Comparison of ENCODE assay signal across 8 cellular contexts in the genomic region with DNA sequence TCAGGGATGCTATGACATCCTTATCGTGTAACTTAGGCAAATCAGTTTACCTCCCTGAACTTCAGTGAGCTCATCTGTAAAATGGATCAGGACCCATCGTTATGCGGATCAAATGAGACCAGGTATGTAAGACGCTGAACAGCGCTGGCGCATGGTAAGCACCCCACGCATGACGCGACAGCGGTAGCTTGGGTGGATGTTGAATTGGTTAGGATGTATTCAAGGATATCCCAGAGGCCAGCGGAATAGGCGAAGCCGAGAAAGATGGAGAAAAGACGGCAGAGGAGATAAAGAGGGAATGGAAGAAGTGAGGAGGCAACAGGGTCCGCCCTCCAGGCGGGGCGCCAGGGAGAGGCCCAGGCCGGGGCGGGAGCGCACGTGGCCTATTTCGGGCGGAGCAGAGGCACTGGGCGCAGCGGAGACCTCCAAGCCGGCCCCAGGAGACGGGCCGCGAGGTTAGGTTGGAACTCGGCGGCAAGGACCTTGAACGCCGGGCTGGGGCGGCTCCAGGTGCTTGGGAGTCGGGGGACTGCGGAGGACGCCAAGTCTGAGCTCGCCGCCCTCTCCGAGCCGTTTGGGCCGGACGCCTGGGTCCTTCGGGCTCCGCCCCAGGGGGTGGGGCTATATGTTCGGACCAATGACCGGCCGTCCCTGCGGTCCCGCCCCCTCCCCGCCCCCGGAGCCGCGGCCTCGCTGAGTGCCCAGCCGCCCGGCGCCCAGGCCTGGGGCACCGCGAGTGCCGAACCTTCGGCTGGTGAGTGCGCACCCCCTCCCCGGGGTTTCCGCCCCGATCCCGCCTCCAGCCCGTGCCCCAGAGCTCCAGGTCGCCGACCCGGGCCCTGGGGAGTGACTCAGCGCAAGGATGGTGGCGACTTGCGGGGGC. TPM values are rescaled to one million over a fixed set of nuclear protein-coding genes. Genes with fewer than 3 reads are reported as not detected.
DNase-seq lines count a peak whose midpoint lies in the region; ATAC-seq and TF ChIP-seq lines count a peak whose summit lies in the region.

A gene (plus strand): TSS at position 696 of the 883 bp plus-strand sequence. CDS start 448 bp downstream, outside the sequence.

- WGBS in IMR-90 (ENCODE audit: extremely low coverage in 2 of 2, insufficient read length in 1 of 2), 2 experiments = 10% methylated on average over 17 of the region's 74 CpGs; no CpG with 5 or more reads in 1 of the 2 experiments

- intact Hi-C loops in IMR-90 (cut with micrococcal nuclease) (loop anchor here (10.0 kb wide), 1 partner anchor 312 kb away; a partner anchor contains a TSS), natural killer cell (cut with micrococcal nuclease) (loop anchor here (10.0 kb wide), 1 partner anchor 342 kb away; a partner anchor contains a TSS)

- H4K8ac ChIP-seq in IMR-90 (ENCODE audit: low read depth in 2 of 2, low read length in 2 of 2) = peak within 1 kb of the TSS; percentile 84 to 96

- peak; percentile 64; the same call in 1 of the 2 replicates for TF ChIP-seq POLR2A in IMR-90 (IDR thresholded peaks at IDR 0.05; ENCODE audit: low read depth, low read length)
- TF ChIP-seq POLR2A in Peyer's patch (IDR thresholded peaks at IDR 0.05) = peak; percentile 38 to 50

- H3K79me1 ChIP-seq in IMR-90 (ENCODE audit: low read depth in 1 of 2, low read length in 2 of 2) = peaks cover 15 to 42% of the 10 kb centered on the region in 2 experiments

- peak within 1 kb of the TSS; percentile 97 for H2AFZ ChIP-seq in IMR-90 (replicated peaks; ENCODE audit: low read length, poor library complexity)

- dilution Hi-C loops in IMR-90 (cut with HindIII; ENCODE audit: low sequenced_read_pairs, unreplicated experiment) = no loop called here

- in situ Hi-C loops in IMR-90 (cut with MboI; ENCODE audit: low sequenced_read_pairs) = loop anchor here (10.0 to 25.0 kb wide), 2 partner anchors 220 to 332 kb away; a partner anchor contains a TSS

- H4K91ac ChIP-seq in IMR-90 (ENCODE audit: insufficient read depth, low read depth, low read length) = peak within 1 kb of the TSS; percentile 59

- H3K36me3 ChIP-seq in IMR-90 (ENCODE audit: control insufficient read depth, insufficient read depth, low read length) (peaks cover 11% of the 10 kb centered on the region), Peyer's patch (no peaks in the 10 kb centered on the region)

- no peaks in the 10 kb centered on the region for H3K36me3 Mint-ChIP-seq in natural killer cell

- peak within 1 kb of the TSS; percentile 92 for H2AK9ac ChIP-seq in IMR-90 (replicated peaks; ENCODE audit: low read depth, low read length, poor library complexity)

- peaks cover 11% of the 10 kb centered on the region for H3K9me1 ChIP-seq in IMR-90 (ENCODE audit: insufficient read depth, low read length)

- peak within 1 kb of the TSS; percentile 87 for H3K9ac ChIP-seq in IMR-90 (ENCODE audit: low read depth, low read length)

- peaks cover 10% of the 10 kb centered on the region; the same call in 1 of the 2 replicates for H4K20me1 ChIP-seq in IMR-90 (ENCODE audit: insufficient read depth, low read length)

- H3K23ac ChIP-seq in IMR-90 (ENCODE audit: low read depth, low read length) = peak within 1 kb of the TSS; percentile 86

- POLR2A ChIA-PET in IMR-90 (lab: Charles Lee; ENCODE audit: unreplicated experiment) = interaction anchor here (1.0 to 1.1 kb wide), 2 partner anchors 10 to 12 kb away, joined by 3 to 7 read pairs; a partner anchor contains a TSS

- no peaks in the 10 kb centered on the region for H3K9me3 Mint-ChIP-seq in natural killer cell

- no peaks in the 10 kb centered on the region for H3K27me3 ChIP-seq in IMR-90 (ENCODE audit: control insufficient read depth, insufficient read depth, low read length)
- H3K27me3 ChIP-seq in Peyer's patch = no peaks in the 10 kb centered on the region

- H2BK120ac ChIP-seq in IMR-90 (ENCODE audit: low read depth, low read length) = peak within 1 kb of the TSS; percentile 74

- H3K18ac ChIP-seq in IMR-90 (ENCODE audit: low read depth, low read length) = peak within 1 kb of the TSS; percentile 39; the same call in 1 of the 2 replicates

- H3K56ac ChIP-seq in IMR-90 (ENCODE audit: extremely low read depth, insufficient read depth, low read length) = peak within 1 kb of the TSS; percentile 77

- peak within 1 kb of the TSS; percentile 94 for H3K4me3 Mint-ChIP-seq in natural killer cell

- H3K27me3 Mint-ChIP-seq in natural killer cell (ENCODE audit: low read depth in 2 of 2) = peaks cover 0 to 2% of the 10 kb centered on the region in 2 donors

- peaks cover 15 to 19% of the 10 kb centered on the region in 2 donors for H3K4me1 Mint-ChIP-seq in natural killer cell

- no peak for TF ChIP-seq CTCF in IMR-90 (conservative IDR thresholded peaks at IDR 0.05; ENCODE audit: low read depth, low read length)
- peak in 3 of 6 experiments; percentile 13 to 21 (median 19) for TF ChIP-seq CTCF in Peyer's patch (IDR thresholded peaks at IDR 0.05)
- no peak for TF ChIP-seq CTCF in fibroblast of mammary gland (conservative IDR thresholded peaks at IDR 0.05; ENCODE audit: control insufficient read depth, insufficient read depth, low read depth, low read length)
- no peak for TF ChIP-seq CTCF in natural killer cell (IDR thresholded peaks at IDR 0.05)

- peak within 1 kb of the TSS; percentile 72 for H4K5ac ChIP-seq in IMR-90 (ENCODE audit: low read depth, low read length)

- peak within 1 kb of the TSS; percentile 76 to 85 for H3K27ac Mint-ChIP-seq in natural killer cell

- TF ChIP-seq RAD21 in IMR-90 (IDR thresholded peaks at IDR 0.05; ENCODE audit: low read length) = no peak

- CTCF ChIA-PET in IMR-90 (lab: Yijun Ruan, JAX) = no interaction called here

- H3K4me1 ChIP-seq in IMR-90 (ENCODE audit: control insufficient read depth, insufficient read depth, low read length) = peaks cover 11% of the 10 kb centered on the region
- peaks cover 0 to 21% (median 7%) of the 10 kb centered on the region in 4 donors for H3K4me1 ChIP-seq in Peyer's patch

- peak within 1 kb of the TSS; percentile 97 for H3K14ac ChIP-seq in IMR-90 (replicated peaks; ENCODE audit: low read depth, low read length)

- H3K4me3 ChIP-seq in IMR-90 (ENCODE audit: insufficient read depth, low read depth, low read length) = peak within 1 kb of the TSS; percentile 71
- peak within 1 kb of the TSS; percentile 68 to 78 (median 73) for H3K4me3 ChIP-seq in Peyer's patch
- H3K4me3 ChIP-seq in fibroblast of mammary gland (ENCODE audit: control insufficient read depth, low read depth, low read length) = peak within 1 kb of the TSS; percentile 63

- peak within 1 kb of the TSS; percentile 95 for H3K4ac ChIP-seq in IMR-90 (ENCODE audit: low read depth, low read length)

- peak within 1 kb of the TSS; percentile 33; the same call in 2 of the 3 replicates for H2BK15ac ChIP-seq in IMR-90 (ENCODE audit: low read depth, low read length)

- peak within 1 kb of the TSS; percentile 84 for H3K27ac ChIP-seq in IMR-90 (ENCODE audit: insufficient read depth, low read length)
- peak within 1 kb of the TSS; percentile 72 to 88 (median 85) for H3K27ac ChIP-seq in Peyer's patch

- H3K4me2 ChIP-seq in IMR-90 (ENCODE audit: low read depth, low read length) = peak within 1 kb of the TSS; percentile 93

- H2BK5ac ChIP-seq in IMR-90 (ENCODE audit: low read depth, low read length, poor library complexity, severe bottlenecking) = peak within 1 kb of the TSS; percentile 82

- BruUV-seq in IMR-90 (replicated peaks; lab: Mats Ljungman, UMichigan) = no TSS peak

- peak; percentile 86 for DNase-seq in DMS153 treated with DMSO at 0.1 percent for 48 hours (lab: John Stamatoyannopoulos, UW; ENCODE audit: unreplicated experiment)
- DNase-seq in IMR-90 = peak; percentile 76
- DNase-seq in Peyer's patch = peak; percentile 97 to 98 (median 97)
- DNase-seq in activated T-helper 1 cell treated with anti-CD3 and anti-CD28 coated beads, Interleukin-2, amount 50 U/mL, for 16 hours (ENCODE audit: low read depth in 1 of 2, low spot score in 1 of 2) = peak; percentile 80 to 88
- DNase-seq in fibroblast of mammary gland (ENCODE audit: low read depth) = peak; percentile 79
- peak; percentile 84 for DNase-seq in natural killer cell
- peak; percentile 43 to 86 (median 74) for DNase-seq in stimulated activated naive CD4-positive, alpha-beta T cell (lab: John Stamatoyannopoulos, UW)

- peak within 1 kb of the TSS; percentile 32 for H2BK20ac ChIP-seq in IMR-90 (ENCODE audit: low read depth, low read length)

- no peaks in the 10 kb centered on the region for H3K9me3 ChIP-seq in IMR-90 (ENCODE audit: control insufficient read depth, insufficient read depth, low read length)
- no peaks in the 10 kb centered on the region for H3K9me3 ChIP-seq in Peyer's patch

- H2AK5ac ChIP-seq in IMR-90 (ENCODE audit: low read depth, low read length) = peak within 1 kb of the TSS; percentile 90

- ATAC-seq in GM21515 (IDR thresholded peaks at IDR 0.05; ENCODE audit: unreplicated experiment) (peak; percentile 68), IMR-90 (ENCODE audit: low read depth) (peak; percentile 96), natural killer cell (peak; percentile 90 to 96 (median 92))

TF ChIP-seq in IMR-90, 13 proteins besides CTCF, POLR2A, EP300 and RAD21 (continues in another document):
- TF ChIP-seq FOS (IDR thresholded peaks at IDR 0.05; ENCODE audit: low read depth, low read length) (no peak; the same call in 1 of the 2 replicates), SMC3 (IDR thresholded peaks at IDR 0.05; ENCODE audit: low read depth, low read length) (no peak), BHLHE40 (IDR thresholded peaks at IDR 0.05; ENCODE audit: low read depth, low read length) (peak; percentile 75), MXI1 (IDR thresholded peaks at IDR 0.05; ENCODE audit: borderline replicate concordance, low read depth, low read length) (peak; percentile 91), MAFK (IDR thresholded peaks at IDR 0.05; ENCODE audit: low read depth, low read length) (no peak)
- TF ChIP-seq, protein P1, sequence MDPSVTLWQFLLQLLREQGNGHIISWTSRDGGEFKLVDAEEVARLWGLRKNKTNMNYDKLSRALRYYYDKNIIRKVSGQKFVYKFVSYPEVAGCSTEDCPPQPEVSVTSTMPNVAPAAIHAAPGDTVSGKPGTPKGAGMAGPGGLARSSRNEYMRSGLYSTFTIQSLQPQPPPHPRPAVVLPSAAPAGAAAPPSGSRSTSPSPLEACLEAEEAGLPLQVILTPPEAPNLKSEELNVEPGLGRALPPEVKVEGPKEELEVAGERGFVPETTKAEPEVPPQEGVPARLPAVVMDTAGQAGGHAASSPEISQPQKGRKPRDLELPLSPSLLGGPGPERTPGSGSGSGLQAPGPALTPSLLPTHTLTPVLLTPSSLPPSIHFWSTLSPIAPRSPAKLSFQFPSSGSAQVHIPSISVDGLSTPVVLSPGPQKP (IDR thresholded peaks at IDR 0.05; ENCODE audit: borderline replicate concordance, low read depth, low read length) = no peak

RNA-seq across cellular contexts. Expression of the gene that starts here (rescaled TPM):
- 5.2 and 5.8 TPM in 2 replicates for total RNA-seq in IMR-90 (2012; rRNA removed)
- 10.9 and 16.8 TPM in 2 replicates for polyA plus RNA-seq in IMR-90 (2012; rRNA removed)
- 13.4 and 37.4 TPM in 2 replicates for polyA plus RNA-seq in IMR-90 (2012; cell fraction: cytosol; rRNA removed)
- 19.9 and 62.3 TPM in 2 replicates for polyA plus RNA-seq in IMR-90 (2012; cell fraction: nucleus; rRNA removed; ENCODE audit: low replicate concordance)
- 10 to 100 TPM in 2 of 4 donors, 1 to 10 TPM in 2; 5.4 to 15.7 (median 8.5) TPM for total RNA-seq in Peyer's patch
- total RNA-seq in natural killer cell = 1 to 10 TPM in 2 of 3 donors, under 1 TPM in 1; 0.70 to 1.4 (median 1.4) TPM

Comparison
In these comparisons a context has a peak if more than half of its experiments do, and no peak if none do; other contexts are left out.
1. Peak in every context shown above with its lines: DNase-seq, ATAC-seq, H3K4me3 ChIP-seq and H3K27ac ChIP-seq.